2 cellular contexts compared by ENCODE assay signal in the genomic region with DNA sequence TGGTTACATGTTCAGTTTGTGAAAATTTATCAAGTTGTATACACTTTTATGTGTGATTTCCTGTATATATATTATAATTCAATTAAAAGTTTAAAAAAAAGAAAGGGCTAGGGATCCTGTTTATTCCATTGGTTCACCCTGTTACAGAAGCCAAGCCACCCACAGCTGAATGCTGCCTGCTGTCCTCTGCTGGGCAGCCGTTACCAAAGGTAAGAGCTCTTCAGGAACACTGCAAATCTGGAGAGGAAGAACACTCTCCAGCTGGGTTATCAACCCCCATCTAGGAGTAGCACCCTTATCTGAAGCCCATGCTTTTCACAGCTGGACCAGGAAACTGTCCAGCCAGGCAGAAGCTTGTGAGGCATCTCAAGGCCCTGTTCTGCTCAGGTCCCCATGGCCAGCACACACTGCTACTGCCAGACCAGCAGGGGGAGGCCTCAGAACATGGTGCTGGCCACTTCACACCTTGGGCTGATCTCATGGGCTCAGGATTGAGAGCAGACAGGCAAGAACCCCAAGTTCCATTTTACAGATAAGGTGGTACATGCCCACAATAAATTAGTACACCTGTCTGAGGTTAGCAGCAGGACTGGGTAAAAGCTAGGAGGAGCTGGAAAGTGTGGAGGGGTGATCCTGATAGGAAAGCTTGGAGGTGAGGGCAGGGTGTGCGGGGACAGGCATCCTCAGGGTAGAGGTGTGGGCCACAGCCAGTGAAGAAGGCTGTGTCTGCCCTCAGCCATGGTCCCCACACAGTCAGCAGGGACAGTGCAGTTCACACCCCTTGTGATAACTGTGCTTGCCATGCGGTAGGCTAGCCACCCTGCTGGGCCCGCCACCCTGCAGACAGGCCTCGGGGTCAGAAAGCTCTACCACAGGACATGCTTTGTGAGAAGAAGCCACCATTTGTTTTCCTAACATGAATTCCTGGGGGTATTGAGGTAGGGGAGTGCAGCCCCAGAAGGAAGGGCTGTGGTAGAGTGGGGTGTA.
A peak's percentile ranks its signal among the peaks of the same experiment; 100 is the strongest.
TF ChIP-seq lines count a peak whose summit lies in the region.

No MANE protein-coding gene starts in this region.

TF ChIP-seq in Ishikawa, 13 proteins besides CTCF, POLR2A, EP300 and RAD21 (continued from another document):
- TF ChIP-seq NFIC (IDR thresholded peaks at IDR 0.05), result no peak
- TF ChIP-seq YY1 (IDR thresholded peaks at IDR 0.05; ENCODE audit: low read depth), result no peak
- TF ChIP-seq, protein P1, sequence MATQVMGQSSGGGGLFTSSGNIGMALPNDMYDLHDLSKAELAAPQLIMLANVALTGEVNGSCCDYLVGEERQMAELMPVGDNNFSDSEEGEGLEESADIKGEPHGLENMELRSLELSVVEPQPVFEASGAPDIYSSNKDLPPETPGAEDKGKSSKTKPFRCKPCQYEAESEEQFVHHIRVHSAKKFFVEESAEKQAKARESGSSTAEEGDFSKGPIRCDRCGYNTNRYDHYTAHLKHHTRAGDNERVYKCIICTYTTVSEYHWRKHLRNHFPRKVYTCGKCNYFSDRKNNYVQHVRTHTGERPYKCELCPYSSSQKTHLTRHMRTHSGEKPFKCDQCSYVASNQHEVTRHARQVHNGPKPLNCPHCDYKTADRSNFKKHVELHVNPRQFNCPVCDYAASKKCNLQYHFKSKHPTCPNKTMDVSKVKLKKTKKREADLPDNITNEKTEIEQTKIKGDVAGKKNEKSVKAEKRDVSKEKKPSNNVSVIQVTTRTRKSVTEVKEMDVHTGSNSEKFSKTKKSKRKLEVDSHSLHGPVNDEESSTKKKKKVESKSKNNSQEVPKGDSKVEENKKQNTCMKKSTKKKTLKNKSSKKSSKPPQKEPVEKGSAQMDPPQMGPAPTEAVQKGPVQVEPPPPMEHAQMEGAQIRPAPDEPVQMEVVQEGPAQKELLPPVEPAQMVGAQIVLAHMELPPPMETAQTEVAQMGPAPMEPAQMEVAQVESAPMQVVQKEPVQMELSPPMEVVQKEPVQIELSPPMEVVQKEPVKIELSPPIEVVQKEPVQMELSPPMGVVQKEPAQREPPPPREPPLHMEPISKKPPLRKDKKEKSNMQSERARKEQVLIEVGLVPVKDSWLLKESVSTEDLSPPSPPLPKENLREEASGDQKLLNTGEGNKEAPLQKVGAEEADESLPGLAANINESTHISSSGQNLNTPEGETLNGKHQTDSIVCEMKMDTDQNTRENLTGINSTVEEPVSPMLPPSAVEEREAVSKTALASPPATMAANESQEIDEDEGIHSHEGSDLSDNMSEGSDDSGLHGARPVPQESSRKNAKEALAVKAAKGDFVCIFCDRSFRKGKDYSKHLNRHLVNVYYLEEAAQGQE (IDR thresholded peaks at IDR 0.05; ENCODE audit: low read depth), result no peak
- TF ChIP-seq CREB1 (IDR thresholded peaks at IDR 0.05; ENCODE audit: low read depth), result no peak
- no peak for TF ChIP-seq TAF1 (IDR thresholded peaks at IDR 0.05; ENCODE audit: low read depth)
- TF ChIP-seq, protein P2, sequence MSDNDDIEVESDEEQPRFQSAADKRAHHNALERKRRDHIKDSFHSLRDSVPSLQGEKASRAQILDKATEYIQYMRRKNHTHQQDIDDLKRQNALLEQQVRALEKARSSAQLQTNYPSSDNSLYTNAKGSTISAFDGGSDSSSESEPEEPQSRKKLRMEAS (IDR thresholded peaks at IDR 0.05), result 0 out of 2 replicates have a peak, but pooled peaks have one; percentile 39

TF ChIP-seq in GM12878, 131 proteins besides CTCF, POLR2A, EP300 and RAD21 (continued from another document and continues in another):
- TF ChIP-seq, protein P3, sequence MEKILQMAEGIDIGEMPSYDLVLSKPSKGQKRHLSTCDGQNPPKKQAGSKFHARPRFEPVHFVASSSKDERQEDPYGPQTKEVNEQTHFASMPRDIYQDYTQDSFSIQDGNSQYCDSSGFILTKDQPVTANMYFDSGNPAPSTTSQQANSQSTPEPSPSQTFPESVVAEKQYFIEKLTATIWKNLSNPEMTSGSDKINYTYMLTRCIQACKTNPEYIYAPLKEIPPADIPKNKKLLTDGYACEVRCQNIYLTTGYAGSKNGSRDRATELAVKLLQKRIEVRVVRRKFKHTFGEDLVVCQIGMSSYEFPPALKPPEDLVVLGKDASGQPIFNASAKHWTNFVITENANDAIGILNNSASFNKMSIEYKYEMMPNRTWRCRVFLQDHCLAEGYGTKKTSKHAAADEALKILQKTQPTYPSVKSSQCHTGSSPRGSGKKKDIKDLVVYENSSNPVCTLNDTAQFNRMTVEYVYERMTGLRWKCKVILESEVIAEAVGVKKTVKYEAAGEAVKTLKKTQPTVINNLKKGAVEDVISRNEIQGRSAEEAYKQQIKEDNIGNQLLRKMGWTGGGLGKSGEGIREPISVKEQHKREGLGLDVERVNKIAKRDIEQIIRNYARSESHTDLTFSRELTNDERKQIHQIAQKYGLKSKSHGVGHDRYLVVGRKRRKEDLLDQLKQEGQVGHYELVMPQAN (conservative IDR thresholded peaks at IDR 0.05), result no peak
- no peak for TF ChIP-seq CREM (IDR thresholded peaks at IDR 0.05; ENCODE audit: low read depth)
- TF ChIP-seq ZNF622 (IDR thresholded peaks at IDR 0.05), result no peak
- TF ChIP-seq, protein P4, sequence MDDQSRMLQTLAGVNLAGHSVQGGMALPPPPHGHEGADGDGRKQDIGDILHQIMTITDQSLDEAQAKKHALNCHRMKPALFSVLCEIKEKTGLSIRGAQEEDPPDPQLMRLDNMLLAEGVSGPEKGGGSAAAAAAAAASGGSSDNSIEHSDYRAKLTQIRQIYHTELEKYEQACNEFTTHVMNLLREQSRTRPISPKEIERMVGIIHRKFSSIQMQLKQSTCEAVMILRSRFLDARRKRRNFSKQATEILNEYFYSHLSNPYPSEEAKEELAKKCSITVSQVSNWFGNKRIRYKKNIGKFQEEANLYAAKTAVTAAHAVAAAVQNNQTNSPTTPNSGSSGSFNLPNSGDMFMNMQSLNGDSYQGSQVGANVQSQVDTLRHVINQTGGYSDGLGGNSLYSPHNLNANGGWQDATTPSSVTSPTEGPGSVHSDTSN (IDR thresholded peaks at IDR 0.05; ENCODE audit: insufficient replicate concordance, low read depth, low read length), result no peak
- TF ChIP-seq ASH2L (IDR thresholded peaks at IDR 0.05; ENCODE audit: borderline replicate concordance, low read depth), result no peak
- TF ChIP-seq STAT1 (conservative IDR thresholded peaks at IDR 0.05), result no peak
- TF ChIP-seq BACH1 (IDR thresholded peaks at IDR 0.05; ENCODE audit: borderline replicate concordance), result no peak
- TF ChIP-seq RAD51 (IDR thresholded peaks at IDR 0.05), result no peak
- no peak for TF ChIP-seq SMAD5 (IDR thresholded peaks at IDR 0.05; ENCODE audit: low read depth)
- peak; percentile 38; the same call in 1 of the 2 replicates for TF ChIP-seq SMARCA5 (IDR thresholded peaks at IDR 0.05)
- TF ChIP-seq POLR2AphosphoS5 (IDR thresholded peaks at IDR 0.05; ENCODE audit: low read length), result no peak
- TF ChIP-seq NR2F1 (conservative IDR thresholded peaks at IDR 0.05), result no peak
- TF ChIP-seq, protein P5, sequence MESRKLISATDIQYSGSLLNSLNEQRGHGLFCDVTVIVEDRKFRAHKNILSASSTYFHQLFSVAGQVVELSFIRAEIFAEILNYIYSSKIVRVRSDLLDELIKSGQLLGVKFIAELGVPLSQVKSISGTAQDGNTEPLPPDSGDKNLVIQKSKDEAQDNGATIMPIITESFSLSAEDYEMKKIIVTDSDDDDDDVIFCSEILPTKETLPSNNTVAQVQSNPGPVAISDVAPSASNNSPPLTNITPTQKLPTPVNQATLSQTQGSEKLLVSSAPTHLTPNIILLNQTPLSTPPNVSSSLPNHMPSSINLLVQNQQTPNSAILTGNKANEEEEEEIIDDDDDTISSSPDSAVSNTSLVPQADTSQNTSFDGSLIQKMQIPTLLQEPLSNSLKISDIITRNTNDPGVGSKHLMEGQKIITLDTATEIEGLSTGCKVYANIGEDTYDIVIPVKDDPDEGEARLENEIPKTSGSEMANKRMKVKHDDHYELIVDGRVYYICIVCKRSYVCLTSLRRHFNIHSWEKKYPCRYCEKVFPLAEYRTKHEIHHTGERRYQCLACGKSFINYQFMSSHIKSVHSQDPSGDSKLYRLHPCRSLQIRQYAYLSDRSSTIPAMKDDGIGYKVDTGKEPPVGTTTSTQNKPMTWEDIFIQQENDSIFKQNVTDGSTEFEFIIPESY (IDR thresholded peaks at IDR 0.05), result no peak
- TF ChIP-seq, protein P6, sequence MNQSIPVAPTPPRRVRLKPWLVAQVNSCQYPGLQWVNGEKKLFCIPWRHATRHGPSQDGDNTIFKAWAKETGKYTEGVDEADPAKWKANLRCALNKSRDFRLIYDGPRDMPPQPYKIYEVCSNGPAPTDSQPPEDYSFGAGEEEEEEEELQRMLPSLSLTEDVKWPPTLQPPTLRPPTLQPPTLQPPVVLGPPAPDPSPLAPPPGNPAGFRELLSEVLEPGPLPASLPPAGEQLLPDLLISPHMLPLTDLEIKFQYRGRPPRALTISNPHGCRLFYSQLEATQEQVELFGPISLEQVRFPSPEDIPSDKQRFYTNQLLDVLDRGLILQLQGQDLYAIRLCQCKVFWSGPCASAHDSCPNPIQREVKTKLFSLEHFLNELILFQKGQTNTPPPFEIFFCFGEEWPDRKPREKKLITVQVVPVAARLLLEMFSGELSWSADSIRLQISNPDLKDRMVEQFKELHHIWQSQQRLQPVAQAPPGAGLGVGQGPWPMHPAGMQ (IDR thresholded peaks at IDR 0.05; ENCODE audit: borderline replicate concordance), result no peak
- TF ChIP-seq, protein P7, sequence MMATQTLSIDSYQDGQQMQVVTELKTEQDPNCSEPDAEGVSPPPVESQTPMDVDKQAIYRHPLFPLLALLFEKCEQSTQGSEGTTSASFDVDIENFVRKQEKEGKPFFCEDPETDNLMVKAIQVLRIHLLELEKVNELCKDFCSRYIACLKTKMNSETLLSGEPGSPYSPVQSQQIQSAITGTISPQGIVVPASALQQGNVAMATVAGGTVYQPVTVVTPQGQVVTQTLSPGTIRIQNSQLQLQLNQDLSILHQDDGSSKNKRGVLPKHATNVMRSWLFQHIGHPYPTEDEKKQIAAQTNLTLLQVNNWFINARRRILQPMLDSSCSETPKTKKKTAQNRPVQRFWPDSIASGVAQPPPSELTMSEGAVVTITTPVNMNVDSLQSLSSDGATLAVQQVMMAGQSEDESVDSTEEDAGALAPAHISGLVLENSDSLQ (IDR thresholded peaks at IDR 0.05), result no peak
- TF ChIP-seq SMC3 (IDR thresholded peaks at IDR 0.05; ENCODE audit: borderline replicate concordance, low read length), result peak; percentile 77
- TF ChIP-seq, protein P8, sequence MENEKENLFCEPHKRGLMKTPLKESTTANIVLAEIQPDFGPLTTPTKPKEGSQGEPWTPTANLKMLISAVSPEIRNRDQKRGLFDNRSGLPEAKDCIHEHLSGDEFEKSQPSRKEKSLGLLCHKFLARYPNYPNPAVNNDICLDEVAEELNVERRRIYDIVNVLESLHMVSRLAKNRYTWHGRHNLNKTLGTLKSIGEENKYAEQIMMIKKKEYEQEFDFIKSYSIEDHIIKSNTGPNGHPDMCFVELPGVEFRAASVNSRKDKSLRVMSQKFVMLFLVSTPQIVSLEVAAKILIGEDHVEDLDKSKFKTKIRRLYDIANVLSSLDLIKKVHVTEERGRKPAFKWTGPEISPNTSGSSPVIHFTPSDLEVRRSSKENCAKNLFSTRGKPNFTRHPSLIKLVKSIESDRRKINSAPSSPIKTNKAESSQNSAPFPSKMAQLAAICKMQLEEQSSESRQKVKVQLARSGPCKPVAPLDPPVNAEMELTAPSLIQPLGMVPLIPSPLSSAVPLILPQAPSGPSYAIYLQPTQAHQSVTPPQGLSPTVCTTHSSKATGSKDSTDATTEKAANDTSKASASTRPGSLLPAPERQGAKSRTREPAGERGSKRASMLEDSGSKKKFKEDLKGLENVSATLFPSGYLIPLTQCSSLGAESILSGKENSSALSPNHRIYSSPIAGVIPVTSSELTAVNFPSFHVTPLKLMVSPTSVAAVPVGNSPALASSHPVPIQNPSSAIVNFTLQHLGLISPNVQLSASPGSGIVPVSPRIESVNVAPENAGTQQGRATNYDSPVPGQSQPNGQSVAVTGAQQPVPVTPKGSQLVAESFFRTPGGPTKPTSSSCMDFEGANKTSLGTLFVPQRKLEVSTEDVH (IDR thresholded peaks at IDR 0.05; ENCODE audit: low read depth, partially characterized antibody), result no peak
- TF ChIP-seq TCF3 (IDR thresholded peaks at IDR 0.05; ENCODE audit: borderline replicate concordance, insufficient read depth, low read depth, low read length), result no peak
- TF ChIP-seq ZNF384 (IDR thresholded peaks at IDR 0.05; ENCODE audit: borderline replicate concordance, low read depth, low read length), result no peak
- no peak for TF ChIP-seq MTA3 (IDR thresholded peaks at IDR 0.05; ENCODE audit: borderline replicate concordance, low read length)
- peak; percentile 49; the same call in 1 of the 2 replicates for TF ChIP-seq YY1 (IDR thresholded peaks at IDR 0.05; ENCODE audit: low read depth, low read length)
- TF ChIP-seq, protein P9, sequence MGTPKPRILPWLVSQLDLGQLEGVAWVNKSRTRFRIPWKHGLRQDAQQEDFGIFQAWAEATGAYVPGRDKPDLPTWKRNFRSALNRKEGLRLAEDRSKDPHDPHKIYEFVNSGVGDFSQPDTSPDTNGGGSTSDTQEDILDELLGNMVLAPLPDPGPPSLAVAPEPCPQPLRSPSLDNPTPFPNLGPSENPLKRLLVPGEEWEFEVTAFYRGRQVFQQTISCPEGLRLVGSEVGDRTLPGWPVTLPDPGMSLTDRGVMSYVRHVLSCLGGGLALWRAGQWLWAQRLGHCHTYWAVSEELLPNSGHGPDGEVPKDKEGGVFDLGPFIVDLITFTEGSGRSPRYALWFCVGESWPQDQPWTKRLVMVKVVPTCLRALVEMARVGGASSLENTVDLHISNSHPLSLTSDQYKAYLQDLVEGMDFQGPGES (IDR thresholded peaks at IDR 0.05), result no peak
- TF ChIP-seq FOXK2 (IDR thresholded peaks at IDR 0.05), result no peak
- TF ChIP-seq JUND (IDR thresholded peaks at IDR 0.05; ENCODE audit: low read depth, low read length), result no peak
- TF ChIP-seq, protein P10, sequence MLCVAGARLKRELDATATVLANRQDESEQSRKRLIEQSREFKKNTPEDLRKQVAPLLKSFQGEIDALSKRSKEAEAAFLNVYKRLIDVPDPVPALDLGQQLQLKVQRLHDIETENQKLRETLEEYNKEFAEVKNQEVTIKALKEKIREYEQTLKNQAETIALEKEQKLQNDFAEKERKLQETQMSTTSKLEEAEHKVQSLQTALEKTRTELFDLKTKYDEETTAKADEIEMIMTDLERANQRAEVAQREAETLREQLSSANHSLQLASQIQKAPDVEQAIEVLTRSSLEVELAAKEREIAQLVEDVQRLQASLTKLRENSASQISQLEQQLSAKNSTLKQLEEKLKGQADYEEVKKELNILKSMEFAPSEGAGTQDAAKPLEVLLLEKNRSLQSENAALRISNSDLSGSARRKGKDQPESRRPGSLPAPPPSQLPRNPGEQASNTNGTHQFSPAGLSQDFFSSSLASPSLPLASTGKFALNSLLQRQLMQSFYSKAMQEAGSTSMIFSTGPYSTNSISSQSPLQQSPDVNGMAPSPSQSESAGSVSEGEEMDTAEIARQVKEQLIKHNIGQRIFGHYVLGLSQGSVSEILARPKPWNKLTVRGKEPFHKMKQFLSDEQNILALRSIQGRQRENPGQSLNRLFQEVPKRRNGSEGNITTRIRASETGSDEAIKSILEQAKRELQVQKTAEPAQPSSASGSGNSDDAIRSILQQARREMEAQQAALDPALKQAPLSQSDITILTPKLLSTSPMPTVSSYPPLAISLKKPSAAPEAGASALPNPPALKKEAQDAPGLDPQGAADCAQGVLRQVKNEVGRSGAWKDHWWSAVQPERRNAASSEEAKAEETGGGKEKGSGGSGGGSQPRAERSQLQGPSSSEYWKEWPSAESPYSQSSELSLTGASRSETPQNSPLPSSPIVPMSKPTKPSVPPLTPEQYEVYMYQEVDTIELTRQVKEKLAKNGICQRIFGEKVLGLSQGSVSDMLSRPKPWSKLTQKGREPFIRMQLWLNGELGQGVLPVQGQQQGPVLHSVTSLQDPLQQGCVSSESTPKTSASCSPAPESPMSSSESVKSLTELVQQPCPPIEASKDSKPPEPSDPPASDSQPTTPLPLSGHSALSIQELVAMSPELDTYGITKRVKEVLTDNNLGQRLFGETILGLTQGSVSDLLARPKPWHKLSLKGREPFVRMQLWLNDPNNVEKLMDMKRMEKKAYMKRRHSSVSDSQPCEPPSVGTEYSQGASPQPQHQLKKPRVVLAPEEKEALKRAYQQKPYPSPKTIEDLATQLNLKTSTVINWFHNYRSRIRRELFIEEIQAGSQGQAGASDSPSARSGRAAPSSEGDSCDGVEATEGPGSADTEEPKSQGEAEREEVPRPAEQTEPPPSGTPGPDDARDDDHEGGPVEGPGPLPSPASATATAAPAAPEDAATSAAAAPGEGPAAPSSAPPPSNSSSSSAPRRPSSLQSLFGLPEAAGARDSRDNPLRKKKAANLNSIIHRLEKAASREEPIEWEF (IDR thresholded peaks at IDR 0.05; ENCODE audit: insufficient replicate concordance, low read depth, low read length), result no peak
